15 cellular contexts compared by ENCODE assay signal in genomic region chr20:63089051-63089907, GRCh38.
DNase-seq lines count a peak whose midpoint lies in the region; ATAC-seq and FAIRE-seq lines count a peak whose summit lies in the region.
"Had no signal": no experiment of that assay in that cellular context is flagged by ENCODE, and none has a peak within 500 bp of the region (broad histone marks: within the 10 kb centered on the region; RNA-seq: fewer than 3 reads in every experiment).

No MANE protein-coding gene starts in this region.

- no peak overlapping the region for H3K4me3 Mint-ChIP-seq in activated naive CD4-positive, alpha-beta T cell treated with anti-CD3 and anti-CD28 coated beads, Interleukin-2, amount 10 ng/mL, durations not matched to agents 7 days and 5 days
- no peak overlapping the region for H3K4me3 Mint-ChIP-seq in T-helper 17 cell
- H3K4me3 Mint-ChIP-seq: brain had no signal

- peak; percentile 30 for FAIRE-seq in urothelium cell line (lab: Jason Lieb, UNC)
- FAIRE-seq: H54 had no signal

- peak; percentile 14 for DNase-seq in activated naive CD4-positive, alpha-beta T cell treated with anti-CD3 and anti-CD28 coated beads, Interleukin-2, amount 10 ng/mL, durations not matched to agents 7 days and 5 days
- no peak for DNase-seq in activated naive CD4-positive, alpha-beta T cell treated with Interleukin-2 at 50 U/mL for 16 hours
- DNase-seq in T-helper 17 cell (peak in 2 of 3 donors; percentile 2 to 5), islet precursor cell (peak; percentile 48), urothelium cell line (ENCODE audit: low spot score) (no peak)
- DNase-seq: activated T-cell treated with anti-CD3 and anti-CD28 coated beads, Interleukin-2, amount 50 U/mL, for 48 hours; EL; NCI-H345; nucleus accumbens; SHP77 treated with DMSO at 0.1 percent for 48 hours had no signal

- ATAC-seq in T-helper 17 cell = no peak
- no peak for ATAC-seq in GM18909 (IDR thresholded peaks at IDR 0.05; ENCODE audit: poor library complexity, unreplicated experiment)
- ATAC-seq in HG02973 (IDR thresholded peaks at IDR 0.05; ENCODE audit: unreplicated experiment) = no peak
- no peak for ATAC-seq in HG03439 (IDR thresholded peaks at IDR 0.05; ENCODE audit: unreplicated experiment)

- no peak overlapping the region for H3K27ac Mint-ChIP-seq in activated naive CD4-positive, alpha-beta T cell treated with anti-CD3 and anti-CD28 coated beads, Interleukin-2, amount 10 ng/mL, durations not matched to agents 7 days and 5 days
- H3K27ac Mint-ChIP-seq in T-helper 17 cell = no peak overlapping the region
- H3K27ac Mint-ChIP-seq: brain had no signal

- no peaks in the 10 kb centered on the region for H3K9me3 ChIP-seq in T-helper 17 cell (ENCODE audit: control insufficient read depth, low read length, poor library complexity, severe bottlenecking)

- H3K27me3 Mint-ChIP-seq in activated naive CD4-positive, alpha-beta T cell treated with anti-CD3 and anti-CD28 coated beads, Interleukin-2, amount 10 ng/mL, durations not matched to agents 7 days and 5 days = peaks cover 19% of the 10 kb centered on the region
- H3K27me3 Mint-ChIP-seq in T-helper 17 cell = peaks cover 48% of the 10 kb centered on the region

- no peaks in the 10 kb centered on the region for H3K4me1 Mint-ChIP-seq in activated naive CD4-positive, alpha-beta T cell treated with anti-CD3 and anti-CD28 coated beads, Interleukin-2, amount 10 ng/mL, durations not matched to agents 7 days and 5 days
- H3K4me1 Mint-ChIP-seq in T-helper 17 cell = no peaks in the 10 kb centered on the region

- CTCF ChIA-PET in activated naive CD4-positive, alpha-beta T cell treated with anti-CD3 and anti-CD28 coated beads, Interleukin-2, amount 10 ng/mL, durations not matched to agents 7 days and 5 days (lab: Charles Lee) = no interaction called here

- H3K9me3 Mint-ChIP-seq in activated naive CD4-positive, alpha-beta T cell treated with anti-CD3 and anti-CD28 coated beads, Interleukin-2, amount 10 ng/mL, durations not matched to agents 7 days and 5 days = no peaks in the 10 kb centered on the region
- H3K9me3 Mint-ChIP-seq: brain had no signal

- H3K36me3 Mint-ChIP-seq in activated naive CD4-positive, alpha-beta T cell treated with anti-CD3 and anti-CD28 coated beads, Interleukin-2, amount 10 ng/mL, durations not matched to agents 7 days and 5 days = no peaks in the 10 kb centered on the region
- no peaks in the 10 kb centered on the region for H3K36me3 Mint-ChIP-seq in T-helper 17 cell (ENCODE audit: low read depth)
- H3K36me3 Mint-ChIP-seq: brain had no signal

Comparison
In these comparisons a context has a peak if more than half of its experiments do, and no peak if none do; other contexts are left out.
1. DNase-seq: peak in activated naive CD4-positive, alpha-beta T cell treated with anti-CD3 and anti-CD28 coated beads, Interleukin-2, amount 10 ng/mL, durations not matched to agents 7 days and 5 days (single experiment), T-helper 17 cell (2 of 3) and islet precursor cell (single experiment); none in activated naive CD4-positive, alpha-beta T cell treated with Interleukin-2 at 50 U/mL for 16 hours (single experiment) and urothelium cell line (single experiment).